ENCODE assay signal across 20 cellular contexts in the genomic region with DNA sequence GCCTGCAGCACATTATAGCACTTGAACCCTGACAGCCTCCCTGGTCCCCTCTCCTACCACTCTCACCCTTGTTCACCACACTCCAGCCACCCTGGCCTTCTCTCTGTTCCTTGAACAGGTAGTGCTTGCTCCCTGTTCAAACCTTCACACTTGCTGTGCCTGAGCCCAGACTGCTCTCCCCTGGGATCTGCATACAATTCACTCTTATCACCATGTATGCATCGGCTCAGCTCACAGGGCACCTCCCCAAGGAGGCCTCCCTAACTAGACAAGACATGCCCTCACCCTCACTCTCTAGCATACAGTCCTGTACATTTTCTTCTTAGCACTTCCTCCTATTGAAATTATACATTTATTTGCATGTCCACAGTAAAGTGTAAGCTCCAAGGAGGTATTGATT. TPM values are rescaled to one million over a fixed set of nuclear protein-coding genes. Genes with fewer than 3 reads are reported as not detected.
DNase-seq lines count a peak whose midpoint lies in the region; ATAC-seq, FAIRE-seq and TF ChIP-seq lines count a peak whose summit lies in the region.
"Had no signal": no experiment of that assay in that cellular context is flagged by ENCODE, and none has a peak within 500 bp of the region (broad histone marks: within the 10 kb centered on the region; RNA-seq: fewer than 3 reads in every experiment).

No MANE protein-coding gene starts in this region.

- peak; percentile 53 for ATAC-seq in GM19324 (IDR thresholded peaks at IDR 0.05; ENCODE audit: low FRiP score, unreplicated experiment)
- no peak for ATAC-seq in HG02678 (IDR thresholded peaks at IDR 0.05; ENCODE audit: unreplicated experiment)
- no peak for ATAC-seq in HG03045 (IDR thresholded peaks at IDR 0.05; ENCODE audit: unreplicated experiment)
- ATAC-seq: body of pancreas had no signal

- no peaks in the 10 kb centered on the region for H3K27me3 ChIP-seq in bronchial epithelial cell (ENCODE audit: control insufficient read depth, insufficient read depth, low read length)
- H3K27me3 ChIP-seq in layer of hippocampus (ENCODE audit: control insufficient read depth, insufficient read depth, low read length), result no peaks in the 10 kb centered on the region
- H3K27me3 ChIP-seq: body of pancreas, hepatocyte, SJSA1 had no signal

- no peak for FAIRE-seq in bronchial epithelial cell (lab: Jason Lieb, UNC)
- FAIRE-seq: islet of Langerhans, urothelium cell line had no signal

- no peaks in the 10 kb centered on the region for H3K36me3 ChIP-seq in bronchial epithelial cell (ENCODE audit: control insufficient read depth, insufficient read depth, low read length)
- H3K36me3 ChIP-seq: SJSA1 had no signal

- no peak overlapping the region for H3K4me3 ChIP-seq in bronchial epithelial cell (ENCODE audit: low read depth, low read length)
- H3K4me3 ChIP-seq: body of pancreas, hepatocyte, PC-9, SJSA1 had no signal

- no peak for TF ChIP-seq CTCF in bronchial epithelial cell (IDR thresholded peaks at IDR 0.05; ENCODE audit: insufficient read depth, low read length, severe bottlenecking)

- DNase-seq in HPDE6-E6E7 (ENCODE audit: extremely low spot score), result peak; percentile 16
- peak; percentile 62 for DNase-seq in bronchial epithelial cell (ENCODE audit: low read depth)
- DNase-seq in GF-D8 (lab: John Stamatoyannopoulos, UW), result no peak
- DNase-seq in dermis blood vessel endothelial cell, result no peak
- DNase-seq: activated B cell treated with CpG ODN at 0.5 μM for 24 hours; activated CD4-positive, alpha-beta memory T cell treated with anti-CD3 and anti-CD28 coated beads, Interleukin-2, amount 10 ng/mL, durations not matched to agents 7 days and 5 days; activated T-cell treated with anti-CD3 and anti-CD28 coated beads, Interleukin-2, amount 50 U/mL, for 48 hours; body of pancreas; mesenchymal stem cell; NCI-H2029 treated with DMSO at 0.1 percent for 48 hours; PC-9 had no signal

- H3K27ac ChIP-seq in layer of hippocampus (ENCODE audit: low read depth, low read length), result peak overlapping the region; percentile 4
- H3K27ac ChIP-seq: body of pancreas, hepatocyte, PC-9, SJSA1 had no signal

RNA-seq across cellular contexts. Expression of a gene that starts 59.3 kb away (rescaled TPM):
- total RNA-seq in bronchial epithelial cell (under 0.01 TPM in 1 of 2 replicates, not detected in the other), dermis blood vessel endothelial cell (6.0 and 16.7 TPM in 2 replicates)
- total RNA-seq: activated B cell treated with CpG ODN at 0.5 μM for 24 hours; activated CD4-positive, alpha-beta memory T cell treated with anti-CD3 and anti-CD28 coated beads, Interleukin-2, amount 10 ng/mL, durations not matched to agents 7 days and 5 days; natural killer cell treated with Interleukin-12 subunit alpha and Interleukin-12 subunit beta and Interleukin-15 and Interleukin-18, amount 100 ng/mL, for 72 hours; PC-9 had no signal

Comparison
In these comparisons a context has a peak if more than half of its experiments do, and no peak if none do; other contexts are left out.
1. DNase-seq: peak in HPDE6-E6E7 (single experiment) and bronchial epithelial cell (single experiment); none in GF-D8 (single experiment) and dermis blood vessel endothelial cell (single experiment).